8 cellular contexts compared by ENCODE assay signal in genomic region chr17:7988750-7989178, GRCh38.
DNase-seq lines count a peak whose midpoint lies in the region; ATAC-seq and TF ChIP-seq lines count a peak whose summit lies in the region.

No MANE protein-coding gene starts in this region.

- H3K27me3 ChIP-seq in HL-60 (ENCODE audit: insufficient read depth, poor library complexity, severe bottlenecking) (no peaks in the 10 kb centered on the region), neutrophil (peaks cover 5% of the 10 kb centered on the region)

- no peak overlapping the region for H3K4me3 ChIP-seq in HL-60 (replicated peaks; ENCODE audit: insufficient read depth, low read length)
- no peak overlapping the region for H3K4me3 ChIP-seq in neutrophil (ENCODE audit: low read depth in 1 of 2, low read length in 1 of 2)

- peaks cover 12 to 21% of the 10 kb centered on the region in 2 experiments for H3K4me1 ChIP-seq in neutrophil (ENCODE audit: control insufficient read depth in 1 of 2, insufficient read depth in 1 of 2, low read depth in 1 of 2, low read length in 1 of 2)

- H3K36me3 ChIP-seq in neutrophil: no peaks in the 10 kb centered on the region

- peak overlapping the region; percentile 78 for H3K27ac ChIP-seq in HL-60 (replicated peaks)
- peak overlapping the region; percentile 77 for H3K27ac ChIP-seq in neutrophil

- ATAC-seq in HG03159 (IDR thresholded peaks at IDR 0.05; ENCODE audit: unreplicated experiment) (no peak), GM19324 (IDR thresholded peaks at IDR 0.05; ENCODE audit: low FRiP score, unreplicated experiment) (no peak)

- DNase-seq in COLO668 (lab: John Stamatoyannopoulos, UW; ENCODE audit: unreplicated experiment) (peak; percentile 22), HL-60 (ENCODE audit: low read depth in 1 of 2, low spot score in 1 of 2) (peak in 1 of 2 experiments; percentile 75), NCI-H69 (lab: John Stamatoyannopoulos, UW) (peak; percentile 75), fibroblast of peridontal ligament (ENCODE audit: extremely low read depth) (peak; percentile 94)
- DNase-seq in activated CD8-positive, alpha-beta memory T cell treated with anti-CD3 and anti-CD28 coated beads, Interleukin-2, amount 50 U/mL, for 4 hours: peak; percentile 26

- no peaks in the 10 kb centered on the region for H3K9me3 ChIP-seq in neutrophil

- peak; percentile 0 for TF ChIP-seq CTCF in HL-60 (IDR thresholded peaks at IDR 0.05; ENCODE audit: insufficient read depth, low read length)
- TF ChIP-seq CTCF in neutrophil (IDR thresholded peaks at IDR 0.05): peak; percentile 75
